ENCODE assay signal across 9 cellular contexts in genomic region chr11:613369-613968, GRCh38. TPM values are rescaled to one million over a fixed set of nuclear protein-coding genes. Genes with fewer than 3 reads are reported as not detected.
DNase-seq lines count a peak whose midpoint lies in the region; ATAC-seq and TF ChIP-seq lines count a peak whose summit lies in the region.
"Had no signal": no experiment of that assay in that cellular context is flagged by ENCODE, and none has a peak within 500 bp of the region (broad histone marks: within the 10 kb centered on the region; RNA-seq: fewer than 3 reads in every experiment).

No MANE protein-coding gene starts in this region.

- no peak overlapping the region for H2BK5ac ChIP-seq in neuronal stem cell (ENCODE audit: low read length)

- ATAC-seq in activated CD8-positive, alpha-beta T cell treated with anti-CD3 and anti-CD28 coated beads for 36 hours = peak; percentile 59
- ATAC-seq in HG02970 (IDR thresholded peaks at IDR 0.05; ENCODE audit: low FRiP score, unreplicated experiment) (no peak), HG02884 (IDR thresholded peaks at IDR 0.05; ENCODE audit: unreplicated experiment) (no peak)

- H3K36me3 Mint-ChIP-seq in activated CD8-positive, alpha-beta T cell treated with anti-CD3 and anti-CD28 coated beads for 36 hours (ENCODE audit: low read depth) = peaks cover 5% of the 10 kb centered on the region
- peaks cover 16% of the 10 kb centered on the region for H3K36me3 Mint-ChIP-seq in endodermal cell (ENCODE audit: low read depth)

- no peak overlapping the region for H3K4me3 ChIP-seq in endodermal cell (ENCODE audit: low read length)
- H3K4me3 ChIP-seq in neuronal stem cell (ENCODE audit: low read length in 2 of 2) = no peak overlapping the region
- H3K4me3 ChIP-seq in thymus (ENCODE audit: low read length) = no peak overlapping the region

- peak overlapping the region; percentile 23 for H4K8ac ChIP-seq in neuronal stem cell (ENCODE audit: low read depth, low read length)

- no peak overlapping the region for H2BK15ac ChIP-seq in neuronal stem cell (ENCODE audit: low read length)

- H3K9ac ChIP-seq in endodermal cell (ENCODE audit: extremely low read depth, low read length, poor library complexity, severe bottlenecking) (no peak overlapping the region), neuronal stem cell (ENCODE audit: low read depth, low read length, poor library complexity) (no peak overlapping the region)

- no peak overlapping the region for H2BK120ac ChIP-seq in neuronal stem cell (ENCODE audit: low read depth, low read length)

- CTCF ChIA-PET in activated CD8-positive, alpha-beta T cell treated with anti-CD3 and anti-CD28 coated beads for 36 hours (lab: Charles Lee) = interaction anchor here (0.7 to 1.3 kb wide), 2 partner anchors 19 to 59 kb away, joined by 3 to 4 read pairs; no protein-coding TSS in a partner anchor

- H3K4me2 ChIP-seq in neuronal stem cell (ENCODE audit: insufficient read depth, low read length, poor library complexity, severe bottlenecking) = no peak overlapping the region

- H3K36me3 ChIP-seq in endodermal cell (ENCODE audit: control insufficient read depth, insufficient read depth, low read length) (peaks cover 35% of the 10 kb centered on the region), neuronal stem cell (replicated peaks in 1 of 2; ENCODE audit: control insufficient read depth in 2 of 2, insufficient read depth in 2 of 2, low read length in 2 of 2) (peaks cover 40 to 59% of the 10 kb centered on the region in 2 donors), thymus (ENCODE audit: control insufficient read depth, insufficient read depth) (peaks cover 67% of the 10 kb centered on the region)

- DNase-seq in ELR (ENCODE audit: low read depth) (peak; percentile 70), NCI-H226 (peak; percentile 18), endodermal cell (peak; percentile 96), neuronal stem cell (ENCODE audit: low spot score) (peak; percentile 63)
- peak; percentile 93 for DNase-seq in activated CD8-positive, alpha-beta T cell treated with anti-CD3 and anti-CD28 coated beads for 36 hours

- H3K27me3 Mint-ChIP-seq in activated CD8-positive, alpha-beta T cell treated with anti-CD3 and anti-CD28 coated beads for 36 hours = no peaks in the 10 kb centered on the region
- H3K27me3 Mint-ChIP-seq in endodermal cell (ENCODE audit: insufficient read depth) = no peaks in the 10 kb centered on the region
- H3K27me3 Mint-ChIP-seq: IgD-negative memory B cell had no signal

- no peak overlapping the region for H3K4me3 Mint-ChIP-seq in activated CD8-positive, alpha-beta T cell treated with anti-CD3 and anti-CD28 coated beads for 36 hours
- H3K4me3 Mint-ChIP-seq in endodermal cell = no peak overlapping the region

- H3K9me3 Mint-ChIP-seq in activated CD8-positive, alpha-beta T cell treated with anti-CD3 and anti-CD28 coated beads for 36 hours = no peaks in the 10 kb centered on the region
- no peaks in the 10 kb centered on the region for H3K9me3 Mint-ChIP-seq in endodermal cell
- H3K9me3 Mint-ChIP-seq: IgD-negative memory B cell had no signal

- H3K23ac ChIP-seq in neuronal stem cell (ENCODE audit: low read depth, low read length, poor library complexity) = no peak overlapping the region

- H2BK12ac ChIP-seq in neuronal stem cell (ENCODE audit: low read length) = no peak overlapping the region

- no peak overlapping the region for H4K91ac ChIP-seq in neuronal stem cell (ENCODE audit: low read depth, low read length, poor library complexity)

- peaks cover 11% of the 10 kb centered on the region for H3K4me1 Mint-ChIP-seq in activated CD8-positive, alpha-beta T cell treated with anti-CD3 and anti-CD28 coated beads for 36 hours (ENCODE audit: low read depth)
- H3K4me1 Mint-ChIP-seq in endodermal cell = no peaks in the 10 kb centered on the region

- H3K27ac ChIP-seq in endodermal cell (ENCODE audit: low read depth, low read length) = no peak overlapping the region
- no peak overlapping the region for H3K27ac ChIP-seq in neuronal stem cell (replicated peaks; ENCODE audit: low read length)
- H3K27ac ChIP-seq in thymus (ENCODE audit: low read depth) = peak overlapping the region; percentile 68

- intact Hi-C loops in activated CD8-positive, alpha-beta T cell treated with anti-CD3 and anti-CD28 coated beads for 36 hours (cut with micrococcal nuclease) = no loop called here

- no peak overlapping the region for H3K27ac Mint-ChIP-seq in activated CD8-positive, alpha-beta T cell treated with anti-CD3 and anti-CD28 coated beads for 36 hours
- peak overlapping the region; percentile 79 for H3K27ac Mint-ChIP-seq in endodermal cell

- POLR2A ChIA-PET in activated CD8-positive, alpha-beta T cell treated with anti-CD3 and anti-CD28 coated beads for 36 hours (lab: Charles Lee) = interaction anchor here (0.5 to 3.2 kb wide), 8 partner anchors 7 to 217 kb away, joined by 3 to 10 read pairs (median 5); partner anchors contain the start of gene PHRF1

- peak overlapping the region; percentile 81 for H2AK5ac ChIP-seq in neuronal stem cell (ENCODE audit: low read depth, low read length)

- H3K14ac ChIP-seq in neuronal stem cell (ENCODE audit: low read length) = no peak overlapping the region

- H3K27me3 ChIP-seq in endodermal cell (ENCODE audit: control insufficient read depth, insufficient read depth, low read length, poor library complexity, severe bottlenecking) (no peaks in the 10 kb centered on the region), neuronal stem cell (ENCODE audit: control insufficient read depth in 3 of 3, insufficient read depth in 3 of 3, low read depth in 1 of 3, low read length in 3 of 3) (peaks cover 0 to 2% (median 0%) of the 10 kb centered on the region in 3 experiments), thymus (ENCODE audit: control insufficient read depth, insufficient read depth) (no peaks in the 10 kb centered on the region)

- no peaks in the 10 kb centered on the region for H3K4me1 ChIP-seq in endodermal cell (ENCODE audit: control insufficient read depth, insufficient read depth, low read length)
- peaks cover 3 to 7% of the 10 kb centered on the region in 2 donors for H3K4me1 ChIP-seq in neuronal stem cell (ENCODE audit: control insufficient read depth in 2 of 2, insufficient read depth in 1 of 2, low read depth in 1 of 2, low read length in 2 of 2)
- H3K4me1 ChIP-seq in thymus (ENCODE audit: control insufficient read depth, insufficient read depth, low read length) = peaks cover 9% of the 10 kb centered on the region

- TF ChIP-seq CTCF in activated CD8-positive, alpha-beta T cell treated with anti-CD3 and anti-CD28 coated beads for 36 hours (IDR thresholded peaks at IDR 0.05) = no peak
- TF ChIP-seq CTCF in endodermal cell (conservative IDR thresholded peaks at IDR 0.05) = no peak

- no peak overlapping the region for H2AFZ ChIP-seq in neuronal stem cell (ENCODE audit: low read length)

- H3K4ac ChIP-seq in neuronal stem cell (ENCODE audit: low read length) = no peak overlapping the region

- H3K18ac ChIP-seq in neuronal stem cell (ENCODE audit: low read length) = peak overlapping the region; percentile 76

- no peaks in the 10 kb centered on the region for H3K9me3 ChIP-seq in endodermal cell (ENCODE audit: control insufficient read depth, low read length)
- H3K9me3 ChIP-seq in neuronal stem cell (replicated peaks in 1 of 2; ENCODE audit: control insufficient read depth in 2 of 2, insufficient read depth in 1 of 2, low read depth in 1 of 2, low read length in 2 of 2) = no peaks in the 10 kb centered on the region
- no peaks in the 10 kb centered on the region for H3K9me3 ChIP-seq in thymus (ENCODE audit: control insufficient read depth)

- 42 to 51% methylated on average over 14 to 31 of the region's 36 CpGs for WGBS in endodermal cell (ENCODE audit: insufficient coverage in 1 of 2, insufficient read length in 1 of 2), 2 experiments
- WGBS in neuronal stem cell (ENCODE audit: extremely low coverage in 2 of 2, insufficient read length in 2 of 2, insufficient replicate concordance in 1 of 2), 2 donors = no CpG with 5 or more reads among the region's 36 CpGs
- 84% methylated on average over 36 of the region's 36 CpGs for WGBS in thymus

- peaks cover 21% of the 10 kb centered on the region for H3K79me1 ChIP-seq in neuronal stem cell (ENCODE audit: low read depth, low read length)

RNA-seq across cellular contexts. Expression of gene IRF7, which starts 2.3 kb away (rescaled TPM):
- total RNA-seq in activated CD8-positive, alpha-beta T cell treated with anti-CD3 and anti-CD28 coated beads for 36 hours = 10 to 100 TPM; 34.6 to 37.5 TPM
- 10 to 100 TPM in 1 of 2 donors, 1 to 10 TPM in 1; 9.3 to 16.8 TPM for total RNA-seq in endodermal cell
- 12.8 TPM for polyA plus RNA-seq in endodermal cell (2013, experiment 1 of 2)
- polyA plus RNA-seq in endodermal cell (2013, experiment 2 of 2) = 12.0 TPM
- 5.5 TPM for polyA plus RNA-seq in neuronal stem cell (2013, experiment 1 of 2)
- polyA plus RNA-seq in neuronal stem cell (2013, experiment 2 of 2) = 5.1 TPM
- 102 TPM for polyA plus RNA-seq in thymus

RNA-seq across cellular contexts. Expression of gene CDHR5, which starts 11.3 kb away (rescaled TPM):
- not detected for total RNA-seq in activated CD8-positive, alpha-beta T cell treated with anti-CD3 and anti-CD28 coated beads for 36 hours
- under 1 TPM; 0.13 to 0.27 TPM for total RNA-seq in endodermal cell
- polyA plus RNA-seq in endodermal cell (2013, experiment 1 of 2) = not detected
- polyA plus RNA-seq in endodermal cell (2013, experiment 2 of 2) = not detected
- polyA plus RNA-seq in neuronal stem cell (2013, experiment 1 of 2) = not detected
- not detected for polyA plus RNA-seq in neuronal stem cell (2013, experiment 2 of 2)
- polyA plus RNA-seq in thymus = 0.05 TPM
- polyA plus RNA-seq: IgD-negative memory B cell had no signal

RNA-seq across cellular contexts. Expression of gene SCT, which starts 13.5 kb away (rescaled TPM):
- total RNA-seq in activated CD8-positive, alpha-beta T cell treated with anti-CD3 and anti-CD28 coated beads for 36 hours = not detected
- total RNA-seq in endodermal cell = 1 to 10 TPM; 3.9 to 6.1 TPM
- not detected for polyA plus RNA-seq in endodermal cell (2013, experiment 1 of 2)
- polyA plus RNA-seq in endodermal cell (2013, experiment 2 of 2) = not detected
- not detected for polyA plus RNA-seq in neuronal stem cell (2013, experiment 1 of 2)
- not detected for polyA plus RNA-seq in neuronal stem cell (2013, experiment 2 of 2)
- 0.25 TPM for polyA plus RNA-seq in thymus
- polyA plus RNA-seq: IgD-negative memory B cell had no signal

RNA-seq across cellular contexts. Expression of gene DRD4, which starts 23.6 kb away (rescaled TPM):
- total RNA-seq in activated CD8-positive, alpha-beta T cell treated with anti-CD3 and anti-CD28 coated beads for 36 hours = under 1 TPM; 0.88 to 0.89 TPM
- total RNA-seq in endodermal cell = 1 to 10 TPM; 1.8 to 2.7 TPM
- 2.9 TPM for polyA plus RNA-seq in endodermal cell (2013, experiment 1 of 2)
- 2.5 TPM for polyA plus RNA-seq in endodermal cell (2013, experiment 2 of 2)
- polyA plus RNA-seq in neuronal stem cell (2013, experiment 1 of 2) = 15.1 TPM
- 15.5 TPM for polyA plus RNA-seq in neuronal stem cell (2013, experiment 2 of 2)
- 0.82 TPM for polyA plus RNA-seq in thymus
- polyA plus RNA-seq: IgD-negative memory B cell had no signal

RNA-seq across cellular contexts. Expression of gene PHRF1, which starts 37.2 kb away (rescaled TPM):
- total RNA-seq in activated CD8-positive, alpha-beta T cell treated with anti-CD3 and anti-CD28 coated beads for 36 hours = 10 to 100 TPM; 43.1 to 44.5 TPM
- 10 to 100 TPM; 43.4 to 48.0 TPM for total RNA-seq in endodermal cell
- 23.9 TPM for polyA plus RNA-seq in endodermal cell (2013, experiment 1 of 2)
- 22.0 TPM for polyA plus RNA-seq in endodermal cell (2013, experiment 2 of 2)
- polyA plus RNA-seq in neuronal stem cell (2013, experiment 1 of 2) = 13.1 TPM
- polyA plus RNA-seq in neuronal stem cell (2013, experiment 2 of 2) = 12.9 TPM
- 23.7 TPM for polyA plus RNA-seq in thymus

Comparison
In these comparisons a context has a peak if more than half of its experiments do, and no peak if none do; other contexts are left out.
1. DNase-seq: peak in every context shown above with its lines; median percentile 96 in endodermal cell; 93 in activated CD8-positive, alpha-beta T cell treated with anti-CD3 and anti-CD28 coated beads for 36 hours; 70 in ELR; 63 in neuronal stem cell; 18 in NCI-H226.
2. RNA of gene SCT, which starts 13.5 kb away (total RNA-seq): 3.9 to 6.1 TPM in endodermal cell; not detected in activated CD8-positive, alpha-beta T cell treated with anti-CD3 and anti-CD28 coated beads for 36 hours; every median in the first group is over 4 times any median in the second.